18 cellular contexts compared by ENCODE assay signal in the genomic region with DNA sequence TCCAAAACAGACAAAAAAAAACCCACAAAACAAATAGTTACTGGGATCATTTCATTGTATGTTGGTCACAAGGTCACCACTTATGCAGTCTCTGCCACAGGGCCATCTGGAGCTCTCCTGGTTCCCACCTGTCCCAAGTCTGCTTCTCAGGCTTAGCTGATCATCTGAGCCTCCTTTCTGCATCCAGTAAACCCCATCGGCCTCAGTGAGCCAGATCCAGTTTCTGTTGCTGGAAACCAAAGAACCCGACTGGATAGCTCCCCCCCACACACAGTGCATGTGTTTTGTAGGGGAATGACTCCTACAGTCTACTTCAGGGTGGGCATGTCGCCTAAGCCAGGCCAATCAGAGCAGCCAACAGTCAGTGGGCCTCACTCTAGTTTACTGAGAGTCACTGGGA.
DNase-seq lines count a peak whose midpoint lies in the region; ATAC-seq, FAIRE-seq and TF ChIP-seq lines count a peak whose summit lies in the region.
"Had no signal": no experiment of that assay in that cellular context is flagged by ENCODE, and none has a peak within 500 bp of the region (broad histone marks: within the 10 kb centered on the region; RNA-seq: fewer than 3 reads in every experiment).

No MANE protein-coding gene starts in this region.

- H3K36me3 Mint-ChIP-seq in stimulated activated memory B cell treated with anti-CD40 and anti-IgM and Interleukin-4, amounts not matched to agents 10 μg/mL and 1 μg/mL and 100 μg/mL, for 72 hours: no peaks in the 10 kb centered on the region
- H3K36me3 Mint-ChIP-seq: CD4-positive, CD25-positive, alpha-beta regulatory T cell had no signal

- H3K4me3 Mint-ChIP-seq in stimulated activated memory B cell treated with anti-CD40 and anti-IgM and Interleukin-4, amounts not matched to agents 10 μg/mL and 1 μg/mL and 100 μg/mL, for 72 hours: no peak overlapping the region
- H3K4me3 Mint-ChIP-seq: CD4-positive, CD25-positive, alpha-beta regulatory T cell; H9 had no signal

- TF ChIP-seq POLR2A in heart left ventricle (IDR thresholded peaks at IDR 0.05): no peak

- no peaks in the 10 kb centered on the region for H3K9me3 ChIP-seq in heart left ventricle

- no peak overlapping the region for H3K4me3 ChIP-seq in heart left ventricle
- H3K4me3 ChIP-seq: BLaER1 treated with 17β-estradiol and CSF1 and Interleukin-3, amounts not matched to agents 10 nM and 100 nM had no signal

- no peak for ATAC-seq in heart left ventricle
- peak; percentile 11 for ATAC-seq in stimulated activated memory B cell treated with anti-CD40 and anti-IgM and Interleukin-4, amounts not matched to agents 10 μg/mL and 1 μg/mL and 100 μg/mL, for 72 hours

- WGBS in heart left ventricle, 4 donors: 79 to 90% (median 84%) methylated on average over 3 of the region's 3 CpGs

- no peaks in the 10 kb centered on the region for H3K4me1 ChIP-seq in heart left ventricle

- no peak for FAIRE-seq in GM19239 (lab: Jason Lieb, UNC)
- FAIRE-seq: GM12892 had no signal

- intact Hi-C loops in cardiac septum (cut with DNase I) (no loop called here), heart left ventricle (cut with DNase I) (no loop called here)

- H3K27me3 ChIP-seq in heart left ventricle: no peaks in the 10 kb centered on the region
- H3K27me3 ChIP-seq: BLaER1 treated with 17β-estradiol and CSF1 and Interleukin-3, amounts not matched to agents 10 nM and 100 nM had no signal

- H3K27me3 Mint-ChIP-seq in stimulated activated memory B cell treated with anti-CD40 and anti-IgM and Interleukin-4, amounts not matched to agents 10 μg/mL and 1 μg/mL and 100 μg/mL, for 72 hours: peaks cover 36% of the 10 kb centered on the region
- H3K27me3 Mint-ChIP-seq: CD4-positive, CD25-positive, alpha-beta regulatory T cell had no signal

- DNase-seq in cardiac septum (ENCODE audit: low spot score): peak; percentile 4
- DNase-seq in heart left ventricle: no peak
- peak; percentile 55 for DNase-seq in NCI-H82 (lab: John Stamatoyannopoulos, UW)
- DNase-seq in left kidney (ENCODE audit: low read depth, low spot score): peak; percentile 35
- DNase-seq in COR-L47 (lab: John Stamatoyannopoulos, UW): no peak
- no peak for DNase-seq in GM19239 (ENCODE audit: insufficient read length, low spot score)
- no peak for DNase-seq in superior temporal gyrus (ENCODE audit: extremely low spot score)
- DNase-seq: ACHN; Calu3; CD4-positive, CD25-positive, alpha-beta regulatory T cell; DMS153; DND-41; GDM1; GOT3; H9 had no signal

- no peaks in the 10 kb centered on the region for H3K9me3 Mint-ChIP-seq in stimulated activated memory B cell treated with anti-CD40 and anti-IgM and Interleukin-4, amounts not matched to agents 10 μg/mL and 1 μg/mL and 100 μg/mL, for 72 hours

- no peaks in the 10 kb centered on the region for H3K4me1 Mint-ChIP-seq in stimulated activated memory B cell treated with anti-CD40 and anti-IgM and Interleukin-4, amounts not matched to agents 10 μg/mL and 1 μg/mL and 100 μg/mL, for 72 hours
- H3K4me1 Mint-ChIP-seq: CD4-positive, CD25-positive, alpha-beta regulatory T cell had no signal

- no peak overlapping the region for H3K27ac Mint-ChIP-seq in stimulated activated memory B cell treated with anti-CD40 and anti-IgM and Interleukin-4, amounts not matched to agents 10 μg/mL and 1 μg/mL and 100 μg/mL, for 72 hours
- H3K27ac Mint-ChIP-seq: CD4-positive, CD25-positive, alpha-beta regulatory T cell; H9 had no signal

- no peak overlapping the region for H3K27ac ChIP-seq in heart left ventricle
- H3K27ac ChIP-seq: BLaER1 treated with 17β-estradiol and CSF1 and Interleukin-3, amounts not matched to agents 10 nM and 100 nM had no signal

- TF ChIP-seq CTCF in heart left ventricle (IDR thresholded peaks at IDR 0.05): no peak

- H3K36me3 ChIP-seq in heart left ventricle: no peaks in the 10 kb centered on the region
- H3K36me3 ChIP-seq: BLaER1 treated with 17β-estradiol and CSF1 and Interleukin-3, amounts not matched to agents 10 nM and 100 nM had no signal

Comparison
In these comparisons a context has a peak if more than half of its experiments do, and no peak if none do; other contexts are left out.
1. DNase-seq: peak in cardiac septum (single experiment), NCI-H82 (single experiment) and left kidney (single experiment); none in heart left ventricle (0 of 5), COR-L47 (single experiment), GM19239 (single experiment) and superior temporal gyrus (single experiment).